ENCODE assay signal across 11 cellular contexts in genomic region chr6:148538251-148539190, GRCh38.
A peak's percentile ranks its signal among the peaks of the same experiment; 100 is the strongest.
DNase-seq lines count a peak whose midpoint lies in the region; ATAC-seq and TF ChIP-seq lines count a peak whose summit lies in the region.
"Had no signal": no experiment of that assay in that cellular context is flagged by ENCODE, and none has a peak within 500 bp of the region (broad histone marks: within the 10 kb centered on the region; RNA-seq: fewer than 3 reads in every experiment).

No MANE protein-coding gene starts in this region.

- TF ChIP-seq CTCF in left ventricle myocardium inferior (IDR thresholded peaks at IDR 0.05; ENCODE audit: borderline replicate concordance), result no peak
- TF ChIP-seq CTCF in GM20000 (IDR thresholded peaks at IDR 0.05; ENCODE audit: extremely low read depth, missing control alignments), result no peak
- TF ChIP-seq CTCF in foreskin keratinocyte (conservative IDR thresholded peaks at IDR 0.05), result no peak

- H3K27ac ChIP-seq in BLaER1 treated with 17β-estradiol and CSF1 and Interleukin-3, amounts not matched to agents 10 nM and 100 nM, result 0 out of 22 replicates have a peak overlapping the region, but pooled peaks of 1 of the 11 experiments have one; percentile 11
- H3K27ac ChIP-seq in left ventricle myocardium inferior (replicated peaks) (peak overlapping the region; percentile 60), foreskin keratinocyte (no peak overlapping the region)

- H3K4me2 ChIP-seq in BLaER1 treated with 17β-estradiol and CSF1 and Interleukin-3, amounts not matched to agents 10 nM and 100 nM, result peak overlapping the region; percentile 56 to 85 (median 70)

- DNase-seq in left ventricle myocardium inferior (no peak), renal cortical epithelial cell (ENCODE audit: low read depth) (peak; percentile 19), GM20000 (ENCODE audit: low spot score) (no peak), foreskin keratinocyte (no peak)
- DNase-seq: activated effector memory CD4-positive, alpha-beta T cell treated with Interleukin-2 at 50 U/mL for 16 hours; NCI-H2081 treated with DMSO at 0.1 percent for 48 hours; T1000 had no signal

- H3K9me3 ChIP-seq in BLaER1 treated with 17β-estradiol and CSF1 and Interleukin-3, amounts not matched to agents 10 nM and 100 nM (replicated peaks in 1 of 11), result no peaks in the 10 kb centered on the region
- H3K9me3 ChIP-seq in left ventricle myocardium inferior (replicated peaks), result no peaks in the 10 kb centered on the region

- H3K4me1 ChIP-seq in BLaER1 treated with 17β-estradiol and CSF1 and Interleukin-3, amounts not matched to agents 10 nM and 100 nM, result peaks cover 13 to 24% (median 17%) of the 10 kb centered on the region in 10 experiments
- H3K4me1 ChIP-seq in left ventricle myocardium inferior (peaks cover 22% of the 10 kb centered on the region), foreskin keratinocyte (no peaks in the 10 kb centered on the region)

- H3K4me3 ChIP-seq in BLaER1 treated with 17β-estradiol and CSF1 and Interleukin-3, amounts not matched to agents 10 nM and 100 nM, result peak overlapping the region in 2 of 10 experiments; percentile 18 to 21; a peak in 3 of 20 replicates
- peak overlapping the region; percentile 6 for H3K4me3 ChIP-seq in left ventricle myocardium inferior

- H3K36me3 ChIP-seq in BLaER1 treated with 17β-estradiol and CSF1 and Interleukin-3, amounts not matched to agents 10 nM and 100 nM, result peaks cover 0 to 72% (median 0%) of the 10 kb centered on the region in 11 experiments; a peak in 4 of 22 replicates
- H3K36me3 ChIP-seq in left ventricle myocardium inferior, result peaks cover 95% of the 10 kb centered on the region

- intact Hi-C loops in left ventricle myocardium inferior (cut with micrococcal nuclease), result no loop called here

- peak; percentile 86 for ATAC-seq in SK-N-SH treated with all-trans-retinoic acid at 6 μM for 48 hours
- ATAC-seq in GM19035 (IDR thresholded peaks at IDR 0.05; ENCODE audit: unreplicated experiment), result no peak
- no peak for ATAC-seq in foreskin keratinocyte
- ATAC-seq in HG03108 (IDR thresholded peaks at IDR 0.05; ENCODE audit: unreplicated experiment), result no peak

- H3K27me3 ChIP-seq in BLaER1 treated with 17β-estradiol and CSF1 and Interleukin-3, amounts not matched to agents 10 nM and 100 nM, result no peaks in the 10 kb centered on the region
- no peaks in the 10 kb centered on the region for H3K27me3 ChIP-seq in left ventricle myocardium inferior (ENCODE audit: low read depth)
- H3K27me3 ChIP-seq in foreskin keratinocyte, result no peaks in the 10 kb centered on the region

- H3K9ac ChIP-seq in BLaER1 treated with 17β-estradiol and CSF1 and Interleukin-3, amounts not matched to agents 10 nM and 100 nM, result peak overlapping the region in 1 of 11 experiments; percentile 28; a peak in 4 of 22 replicates

- no peaks in the 10 kb centered on the region for H4K20me1 ChIP-seq in BLaER1 treated with 17β-estradiol and CSF1 and Interleukin-3, amounts not matched to agents 10 nM and 100 nM

TF ChIP-seq in SK-N-SH treated with all-trans-retinoic acid at 6 μM for 48 hours, 23 proteins besides CTCF, POLR2A, EP300 and RAD21:
- TF ChIP-seq ZFP3 (CRISPR knock-in tag; IDR thresholded peaks at IDR 0.05), result no peak
- TF ChIP-seq ZNF8 (CRISPR knock-in tag; IDR thresholded peaks at IDR 0.05), result no peak
- TF ChIP-seq RARB (CRISPR knock-in tag; IDR thresholded peaks at IDR 0.05), result no peak
- TF ChIP-seq ZNF70 (CRISPR knock-in tag; IDR thresholded peaks at IDR 0.05), result no peak
- no peak for TF ChIP-seq ESRRG (CRISPR knock-in tag; IDR thresholded peaks at IDR 0.05)
- no peak for TF ChIP-seq TCF4 (CRISPR knock-in tag; IDR thresholded peaks at IDR 0.05; ENCODE audit: borderline replicate concordance)
- no peak for TF ChIP-seq PATZ1 (CRISPR knock-in tag; IDR thresholded peaks at IDR 0.05; ENCODE audit: borderline replicate concordance)
- TF ChIP-seq, protein P1, sequence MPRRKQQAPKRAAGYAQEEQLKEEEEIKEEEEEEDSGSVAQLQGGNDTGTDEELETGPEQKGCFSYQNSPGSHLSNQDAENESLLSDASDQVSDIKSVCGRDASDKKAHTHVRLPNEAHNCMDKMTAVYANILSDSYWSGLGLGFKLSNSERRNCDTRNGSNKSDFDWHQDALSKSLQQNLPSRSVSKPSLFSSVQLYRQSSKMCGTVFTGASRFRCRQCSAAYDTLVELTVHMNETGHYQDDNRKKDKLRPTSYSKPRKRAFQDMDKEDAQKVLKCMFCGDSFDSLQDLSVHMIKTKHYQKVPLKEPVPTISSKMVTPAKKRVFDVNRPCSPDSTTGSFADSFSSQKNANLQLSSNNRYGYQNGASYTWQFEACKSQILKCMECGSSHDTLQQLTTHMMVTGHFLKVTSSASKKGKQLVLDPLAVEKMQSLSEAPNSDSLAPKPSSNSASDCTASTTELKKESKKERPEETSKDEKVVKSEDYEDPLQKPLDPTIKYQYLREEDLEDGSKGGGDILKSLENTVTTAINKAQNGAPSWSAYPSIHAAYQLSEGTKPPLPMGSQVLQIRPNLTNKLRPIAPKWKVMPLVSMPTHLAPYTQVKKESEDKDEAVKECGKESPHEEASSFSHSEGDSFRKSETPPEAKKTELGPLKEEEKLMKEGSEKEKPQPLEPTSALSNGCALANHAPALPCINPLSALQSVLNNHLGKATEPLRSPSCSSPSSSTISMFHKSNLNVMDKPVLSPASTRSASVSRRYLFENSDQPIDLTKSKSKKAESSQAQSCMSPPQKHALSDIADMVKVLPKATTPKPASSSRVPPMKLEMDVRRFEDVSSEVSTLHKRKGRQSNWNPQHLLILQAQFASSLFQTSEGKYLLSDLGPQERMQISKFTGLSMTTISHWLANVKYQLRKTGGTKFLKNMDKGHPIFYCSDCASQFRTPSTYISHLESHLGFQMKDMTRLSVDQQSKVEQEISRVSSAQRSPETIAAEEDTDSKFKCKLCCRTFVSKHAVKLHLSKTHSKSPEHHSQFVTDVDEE (CRISPR knock-in tag; IDR thresholded peaks at IDR 0.05), result no peak
- TF ChIP-seq TOX (CRISPR knock-in tag; IDR thresholded peaks at IDR 0.05; ENCODE audit: borderline replicate concordance), result no peak
- no peak for TF ChIP-seq BACH2 (CRISPR knock-in tag; IDR thresholded peaks at IDR 0.05; ENCODE audit: borderline replicate concordance)
- TF ChIP-seq, protein P2, sequence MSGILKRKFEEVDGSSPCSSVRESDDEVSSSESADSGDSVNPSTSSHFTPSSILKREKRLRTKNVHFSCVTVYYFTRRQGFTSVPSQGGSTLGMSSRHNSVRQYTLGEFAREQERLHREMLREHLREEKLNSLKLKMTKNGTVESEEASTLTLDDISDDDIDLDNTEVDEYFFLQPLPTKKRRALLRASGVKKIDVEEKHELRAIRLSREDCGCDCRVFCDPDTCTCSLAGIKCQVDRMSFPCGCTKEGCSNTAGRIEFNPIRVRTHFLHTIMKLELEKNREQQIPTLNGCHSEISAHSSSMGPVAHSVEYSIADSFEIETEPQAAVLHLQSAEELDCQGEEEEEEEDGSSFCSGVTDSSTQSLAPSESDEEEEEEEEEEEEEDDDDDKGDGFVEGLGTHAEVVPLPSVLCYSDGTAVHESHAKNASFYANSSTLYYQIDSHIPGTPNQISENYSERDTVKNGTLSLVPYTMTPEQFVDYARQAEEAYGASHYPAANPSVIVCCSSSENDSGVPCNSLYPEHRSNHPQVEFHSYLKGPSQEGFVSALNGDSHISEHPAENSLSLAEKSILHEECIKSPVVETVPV (CRISPR knock-in tag; IDR thresholded peaks at IDR 0.05), result no peak
- no peak for TF ChIP-seq ARNTL (CRISPR knock-in tag; IDR thresholded peaks at IDR 0.05; ENCODE audit: borderline replicate concordance, low read depth)
- no peak for TF ChIP-seq CSDC2 (CRISPR knock-in tag; IDR thresholded peaks at IDR 0.05)
- TF ChIP-seq PPARA (CRISPR knock-in tag; IDR thresholded peaks at IDR 0.05; ENCODE audit: borderline replicate concordance), result no peak
- TF ChIP-seq ZC3H10 (CRISPR knock-in tag; IDR thresholded peaks at IDR 0.05), result no peak
- TF ChIP-seq CREB5 (CRISPR knock-in tag; IDR thresholded peaks at IDR 0.05; ENCODE audit: low read depth), result no peak
- TF ChIP-seq ISL1 (CRISPR knock-in tag; IDR thresholded peaks at IDR 0.05), result no peak
TF ChIP-seq in SK-N-SH treated with all-trans-retinoic acid at 6 μM for 48 hours: peak in this region for 0.
